ENCODE assay signal across 4 cellular contexts in genomic region chr17:47919889-47920288, GRCh38. TPM values are rescaled to one million over a fixed set of nuclear protein-coding genes. Genes with fewer than 3 reads are reported as not detected.
"Had no signal": no experiment of that assay in that cellular context is flagged by ENCODE, and none has a peak within 500 bp of the region (broad histone marks: within the 10 kb centered on the region; RNA-seq: fewer than 3 reads in every experiment).

No MANE protein-coding gene starts in this region.

RNA-seq across cellular contexts. Expression of gene PRR15L, which starts 37.8 kb away (rescaled TPM):
- total RNA-seq: M059J, Right ventricle myocardium superior, SJSA1 had no signal
- polyA plus RNA-seq: SK-N-SH had no signal
